Comparison of ENCODE assay signal across 1 cellular context in the genomic region with DNA sequence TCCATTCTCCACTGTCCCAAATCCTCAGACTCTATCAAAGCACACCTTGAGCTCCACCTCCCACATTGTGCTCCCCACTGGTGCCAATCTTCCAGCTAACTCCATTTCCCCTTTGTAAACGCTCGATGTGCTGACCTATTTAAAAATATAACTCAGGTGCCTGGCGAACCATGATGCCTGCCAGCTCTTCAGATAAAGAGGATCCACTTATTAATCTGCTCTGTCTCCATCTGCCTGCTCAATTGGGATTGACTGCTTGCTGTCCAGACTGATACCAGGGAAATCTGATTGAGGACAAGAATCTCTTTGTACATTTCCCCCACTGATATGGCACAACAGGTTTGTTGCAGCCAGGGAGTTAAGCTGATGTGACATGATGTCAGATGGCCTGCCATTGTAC.
TF ChIP-seq lines count a peak whose summit lies in the region.

No MANE protein-coding gene starts in this region.

TF ChIP-seq in GM23338, 12 proteins besides CTCF, POLR2A, EP300 and RAD21 (continued from another document):
- TF ChIP-seq, protein P1, sequence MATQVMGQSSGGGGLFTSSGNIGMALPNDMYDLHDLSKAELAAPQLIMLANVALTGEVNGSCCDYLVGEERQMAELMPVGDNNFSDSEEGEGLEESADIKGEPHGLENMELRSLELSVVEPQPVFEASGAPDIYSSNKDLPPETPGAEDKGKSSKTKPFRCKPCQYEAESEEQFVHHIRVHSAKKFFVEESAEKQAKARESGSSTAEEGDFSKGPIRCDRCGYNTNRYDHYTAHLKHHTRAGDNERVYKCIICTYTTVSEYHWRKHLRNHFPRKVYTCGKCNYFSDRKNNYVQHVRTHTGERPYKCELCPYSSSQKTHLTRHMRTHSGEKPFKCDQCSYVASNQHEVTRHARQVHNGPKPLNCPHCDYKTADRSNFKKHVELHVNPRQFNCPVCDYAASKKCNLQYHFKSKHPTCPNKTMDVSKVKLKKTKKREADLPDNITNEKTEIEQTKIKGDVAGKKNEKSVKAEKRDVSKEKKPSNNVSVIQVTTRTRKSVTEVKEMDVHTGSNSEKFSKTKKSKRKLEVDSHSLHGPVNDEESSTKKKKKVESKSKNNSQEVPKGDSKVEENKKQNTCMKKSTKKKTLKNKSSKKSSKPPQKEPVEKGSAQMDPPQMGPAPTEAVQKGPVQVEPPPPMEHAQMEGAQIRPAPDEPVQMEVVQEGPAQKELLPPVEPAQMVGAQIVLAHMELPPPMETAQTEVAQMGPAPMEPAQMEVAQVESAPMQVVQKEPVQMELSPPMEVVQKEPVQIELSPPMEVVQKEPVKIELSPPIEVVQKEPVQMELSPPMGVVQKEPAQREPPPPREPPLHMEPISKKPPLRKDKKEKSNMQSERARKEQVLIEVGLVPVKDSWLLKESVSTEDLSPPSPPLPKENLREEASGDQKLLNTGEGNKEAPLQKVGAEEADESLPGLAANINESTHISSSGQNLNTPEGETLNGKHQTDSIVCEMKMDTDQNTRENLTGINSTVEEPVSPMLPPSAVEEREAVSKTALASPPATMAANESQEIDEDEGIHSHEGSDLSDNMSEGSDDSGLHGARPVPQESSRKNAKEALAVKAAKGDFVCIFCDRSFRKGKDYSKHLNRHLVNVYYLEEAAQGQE (IDR thresholded peaks at IDR 0.05; ENCODE audit: unreplicated experiment), result no peak
- TF ChIP-seq EZH2phosphoT487 (IDR thresholded peaks at IDR 0.05; ENCODE audit: unreplicated experiment) (no peak), STAT1 (IDR thresholded peaks at IDR 0.05; ENCODE audit: unreplicated experiment) (no peak), NANOG (IDR thresholded peaks at IDR 0.05; ENCODE audit: borderline replicate concordance) (no peak), POLR2AphosphoS5 (IDR thresholded peaks at IDR 0.05; ENCODE audit: low read depth) (no peak)
TF ChIP-seq in GM23338: peak in this region for 0.
